In the genomic region with DNA sequence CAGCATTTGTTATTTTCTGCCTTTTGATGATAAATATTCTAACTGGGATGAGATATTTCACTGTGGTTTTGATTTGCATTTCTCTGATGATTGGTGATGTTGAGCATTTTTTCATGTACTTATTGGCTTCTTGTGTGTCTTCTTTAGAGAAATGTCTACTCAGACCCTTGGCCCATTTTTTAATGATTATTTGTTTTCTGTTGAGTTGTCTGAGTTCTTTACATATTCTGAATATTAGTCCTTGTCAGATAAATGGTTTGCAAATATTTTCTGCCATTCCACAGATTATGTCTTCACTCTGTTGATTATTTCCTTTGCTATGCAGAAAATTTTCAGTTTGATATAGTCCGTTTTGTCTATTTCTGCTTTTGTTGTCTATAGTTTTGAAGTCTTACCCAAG, we compare ENCODE assay signal across 20 cellular contexts.
DNase-seq lines count a peak whose midpoint lies in the region; FAIRE-seq and TF ChIP-seq lines count a peak whose summit lies in the region.
"Had no signal": no experiment of that assay in that cellular context is flagged by ENCODE, and none has a peak within 500 bp of the region (broad histone marks: within the 10 kb centered on the region; RNA-seq: fewer than 3 reads in every experiment).

No MANE protein-coding gene starts in this region.

- TF ChIP-seq CTCF in AG10803 (conservative IDR thresholded peaks at IDR 0.05; ENCODE audit: low read length): no peak
- TF ChIP-seq CTCF in astrocyte (IDR thresholded peaks at IDR 0.05; ENCODE audit: insufficient read depth, low read depth, low read length): no peak
- no peak for TF ChIP-seq CTCF in osteocyte (IDR thresholded peaks at IDR 0.05)
- no peak for TF ChIP-seq CTCF in CD14-positive monocyte (IDR thresholded peaks at IDR 0.05)

- H3K4me3 Mint-ChIP-seq in astrocyte (ENCODE audit: unreplicated experiment) (no peak overlapping the region), osteocyte (ENCODE audit: unreplicated experiment) (no peak overlapping the region), CD14-positive monocyte (no peak overlapping the region)
- H3K4me3 Mint-ChIP-seq: CD8-positive, alpha-beta T cell had no signal

- H3F3A ChIP-seq in GM23248 (ENCODE audit: insufficient read depth): peaks cover 20% of the 10 kb centered on the region

- no peaks in the 10 kb centered on the region for H3K27me3 Mint-ChIP-seq in astrocyte (ENCODE audit: low read depth, unreplicated experiment)
- no peaks in the 10 kb centered on the region for H3K27me3 Mint-ChIP-seq in osteocyte (ENCODE audit: unreplicated experiment)
- H3K27me3 Mint-ChIP-seq in CD14-positive monocyte (ENCODE audit: low read depth in 3 of 3): no peaks in the 10 kb centered on the region

- H3K36me3 Mint-ChIP-seq in astrocyte (ENCODE audit: low read depth, unreplicated experiment) (no peaks in the 10 kb centered on the region), osteocyte (ENCODE audit: unreplicated experiment) (peaks cover 18% of the 10 kb centered on the region), CD14-positive monocyte (peaks cover 0 to 6% of the 10 kb centered on the region in 2 donors)

- no peaks in the 10 kb centered on the region for H3K27me3 ChIP-seq in GM23248 (replicated peaks; ENCODE audit: insufficient read depth)
- H3K27me3 ChIP-seq in astrocyte (ENCODE audit: insufficient read depth, low read length): no peaks in the 10 kb centered on the region
- H3K27me3 ChIP-seq: BLaER1 had no signal

- H3K36me3 ChIP-seq in GM23248 (ENCODE audit: low read depth) (no peaks in the 10 kb centered on the region), astrocyte (ENCODE audit: insufficient read depth, low read length) (no peaks in the 10 kb centered on the region)
- H3K36me3 ChIP-seq: BLaER1 had no signal

- H3K27ac Mint-ChIP-seq in astrocyte (ENCODE audit: unreplicated experiment): no peak overlapping the region
- peak overlapping the region; percentile 54 for H3K27ac Mint-ChIP-seq in osteocyte (ENCODE audit: unreplicated experiment)
- no peak overlapping the region for H3K27ac Mint-ChIP-seq in CD14-positive monocyte
- H3K27ac Mint-ChIP-seq: CD8-positive, alpha-beta T cell had no signal

- H2AFZ ChIP-seq in GM23248 (peak overlapping the region; percentile 27; the same call in 1 of the 2 replicates), astrocyte (ENCODE audit: low read depth, low read length) (no peak overlapping the region)

- H3K9me3 ChIP-seq in GM23248 (ENCODE audit: low read depth): no peaks in the 10 kb centered on the region
- H3K9me3 ChIP-seq in astrocyte (ENCODE audit: insufficient read depth, low read depth, low read length): no peaks in the 10 kb centered on the region
- H3K9me3 ChIP-seq: A549 had no signal

- no peaks in the 10 kb centered on the region for H3K9me3 Mint-ChIP-seq in astrocyte (ENCODE audit: unreplicated experiment)
- peaks cover 24% of the 10 kb centered on the region for H3K9me3 Mint-ChIP-seq in osteocyte (ENCODE audit: unreplicated experiment)
- peaks cover 8 to 18% (median 11%) of the 10 kb centered on the region in 7 donors for H3K9me3 Mint-ChIP-seq in CD14-positive monocyte

- H3K4me3 ChIP-seq in AG10803 (ENCODE audit: low read length): no peak overlapping the region
- H3K4me3 ChIP-seq in GM23248: no peak overlapping the region
- no peak overlapping the region for H3K4me3 ChIP-seq in astrocyte (ENCODE audit: insufficient read depth, low read depth, low read length)
- H3K4me3 ChIP-seq: A549, BLaER1 had no signal

- H4K20me1 ChIP-seq in GM23248 (ENCODE audit: insufficient read depth) (no peaks in the 10 kb centered on the region), astrocyte (ENCODE audit: insufficient read depth, low read length) (no peaks in the 10 kb centered on the region)
- H4K20me1 ChIP-seq: BLaER1 had no signal

- H3K4me1 Mint-ChIP-seq in astrocyte (ENCODE audit: low read depth, unreplicated experiment) (no peaks in the 10 kb centered on the region), osteocyte (ENCODE audit: unreplicated experiment) (peaks cover 44% of the 10 kb centered on the region), CD14-positive monocyte (no peaks in the 10 kb centered on the region)

- intact Hi-C loops in posterior vena cava (cut with DNase I): no loop called here
- intact Hi-C loops in CD14-positive monocyte (cut with micrococcal nuclease): no loop called here

- no peaks in the 10 kb centered on the region for H3K9me2 ChIP-seq in GM23248 (ENCODE audit: insufficient read depth)

- H3K79me2 ChIP-seq in GM23248 (ENCODE audit: insufficient read depth) (no peaks in the 10 kb centered on the region), astrocyte (ENCODE audit: insufficient read depth, low read length) (no peaks in the 10 kb centered on the region)

- no peak overlapping the region for H3K9ac ChIP-seq in GM23248
- no peak overlapping the region for H3K9ac ChIP-seq in astrocyte (ENCODE audit: low read length)
- H3K9ac ChIP-seq: BLaER1 had no signal

- 52 to 76% methylated on average over 1 of the region's 1 CpG for WGBS in GM23248 (ENCODE audit: low coverage in 1 of 2, low lambda C conversion rate in 2 of 2, missing lambda C conversion rate in 2 of 2), 2 experiments

- in situ Hi-C loops in GM23248 (cut with MboI): no loop called here

- H3K4me2 ChIP-seq in GM23248 (ENCODE audit: unreplicated experiment) (no peak overlapping the region), astrocyte (ENCODE audit: low read length) (no peak overlapping the region)
- H3K4me2 ChIP-seq: A549, BLaER1 had no signal

- DNase-seq in AG10803 (ENCODE audit: low read depth) (peak; percentile 82), GM23248 (no peak), astrocyte (ENCODE audit: low read depth) (peak; percentile 60), osteocyte (ENCODE audit: extremely low spot score, unreplicated experiment) (no peak), posterior vena cava (ENCODE audit: low spot score) (no peak), HuH-7 (ENCODE audit: low spot score) (no peak), CD14-positive monocyte (ENCODE audit: low spot score) (no peak), T-helper 9 cell (no peak)
- DNase-seq: Calu3; CD8-positive, alpha-beta T cell; DMS79 treated with DMSO at 0.1 percent for 48 hours; GOT3; H7 had no signal

- peaks cover 37% of the 10 kb centered on the region for H3K4me1 ChIP-seq in GM23248 (ENCODE audit: insufficient read depth)
- H3K4me1 ChIP-seq in astrocyte (ENCODE audit: insufficient read depth, low read length): peaks cover 3% of the 10 kb centered on the region

- no peak overlapping the region for H3K27ac ChIP-seq in GM23248
- H3K27ac ChIP-seq in astrocyte (ENCODE audit: low read depth, low read length): no peak overlapping the region
- H3K27ac ChIP-seq: 22Rv1, A549, BLaER1 had no signal

- FAIRE-seq in astrocyte (lab: Jason Lieb, UNC): no peak
- FAIRE-seq: A549, G401.6, GM12892, GM18507, HepG2 had no signal

Comparison
In these comparisons a context has a peak if more than half of its experiments do, and no peak if none do; other contexts are left out.
1. DNase-seq: peak in AG10803 (single experiment) and astrocyte (single experiment); none in GM23248 (single experiment), osteocyte (single experiment), posterior vena cava (single experiment), HuH-7 (single experiment), CD14-positive monocyte (single experiment) and T-helper 9 cell (single experiment).